ENCODE assay signal across 30 cellular contexts in the genomic region with DNA sequence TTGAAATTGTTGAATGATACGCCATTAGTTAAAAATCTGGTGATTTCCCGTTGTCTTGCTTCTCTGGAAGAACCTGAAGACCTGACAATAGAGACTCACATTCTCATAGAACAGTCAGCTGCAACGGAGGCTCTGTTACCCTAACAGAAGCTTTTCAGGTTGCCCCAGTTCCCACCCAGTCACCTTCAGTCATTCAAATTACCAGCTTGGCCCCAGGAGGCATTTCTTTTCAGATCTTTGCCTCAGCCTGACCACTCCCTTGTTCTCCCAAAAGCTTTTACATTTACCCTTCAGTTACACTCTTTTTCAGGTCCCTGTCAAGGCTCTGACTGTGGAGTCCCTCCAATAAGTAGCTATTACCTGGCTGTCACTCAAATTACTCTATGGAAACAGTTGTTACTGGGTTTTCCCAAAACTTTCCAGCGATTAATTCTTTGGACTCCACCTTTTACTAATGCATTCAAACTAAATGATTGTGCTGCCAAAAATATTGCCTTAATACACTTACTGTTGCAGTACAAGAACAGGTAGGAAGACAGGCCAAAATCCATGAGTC.
DNase-seq lines count a peak whose midpoint lies in the region; ATAC-seq, FAIRE-seq and TF ChIP-seq lines count a peak whose summit lies in the region.
"Had no signal": no experiment of that assay in that cellular context is flagged by ENCODE, and none has a peak within 500 bp of the region (broad histone marks: within the 10 kb centered on the region; RNA-seq: fewer than 3 reads in every experiment).

No MANE protein-coding gene starts in this region.

- H3K36me3 ChIP-seq in HUES64 (ENCODE audit: insufficient read depth, low read length) (no peaks in the 10 kb centered on the region), ectodermal cell (ENCODE audit: control insufficient read depth, insufficient read depth, low read length) (no peaks in the 10 kb centered on the region), Caco-2 (ENCODE audit: control insufficient read depth, insufficient read depth, low read length) (no peaks in the 10 kb centered on the region), mucosa of descending colon (ENCODE audit: low read depth) (no peaks in the 10 kb centered on the region)
- H3K36me3 ChIP-seq: BLaER1, left lung had no signal

- intact Hi-C loops in Caco-2 (cut with micrococcal nuclease; ENCODE audit: unreplicated experiment) (no loop called here), mucosa of descending colon (cut with DNase I, micrococcal nuclease) (no loop called here)

- H3K4me1 Mint-ChIP-seq in Caco-2 (ENCODE audit: low read depth, unreplicated experiment): peaks cover 7% of the 10 kb centered on the region
- H3K4me1 Mint-ChIP-seq: activated CD4-positive, alpha-beta T cell treated with anti-CD3 and anti-CD28 coated beads, Interleukin-2, amount 10 ng/mL, durations not matched to agents 7 days and 5 days; activated naive CD4-positive, alpha-beta T cell treated with anti-CD3 and anti-CD28 coated beads, Interleukin-2, amount 10 ng/mL, durations not matched to agents 7 days and 5 days; immature natural killer cell had no signal

- DNase-seq in GM18507 (ENCODE audit: extremely low spot score, insufficient read length, low read depth) (no peak), islet precursor cell (peak; percentile 58), NCI-H1930 (lab: John Stamatoyannopoulos, UW) (no peak), Caco-2 (no peak), mucosa of descending colon (no peak)
- DNase-seq in activated naive CD4-positive, alpha-beta T cell treated with anti-CD3 and anti-CD28 coated beads, Interleukin-2, amount 50 U/mL, for 72 hours (ENCODE audit: low spot score in 2 of 2): no peak
- DNase-seq: activated CD4-positive, alpha-beta T cell treated with anti-CD3 and anti-CD28 coated beads, Interleukin-2, amount 10 ng/mL, durations not matched to agents 7 days and 5 days; activated naive CD4-positive, alpha-beta T cell treated with anti-CD3 and anti-CD28 coated beads, Interleukin-2, amount 10 ng/mL, durations not matched to agents 7 days and 5 days; caudate nucleus; COR-L47; dermis blood vessel endothelial cell; DMS79 treated with DMSO at 0.1 percent for 48 hours; GOT3; immature natural killer cell; IMR-90; left lung; mesendoderm; NCI-H1048; NCI-H187; NCI-H526; nucleus accumbens; psoas muscle; stimulated activated CD8-positive, alpha-beta memory T cell treated with anti-CD3 and anti-CD28 coated beads, Interleukin-4, amount 100 ng/mL, for 48 hours; T-helper 2 cell had no signal

- H3K4me3 ChIP-seq in HUES64 (ENCODE audit: low read length) (no peak overlapping the region), ectodermal cell (ENCODE audit: insufficient read depth, low read depth, low read length) (no peak overlapping the region), Caco-2 (ENCODE audit: low read depth, low read length) (no peak overlapping the region), mucosa of descending colon (no peak overlapping the region)
- H3K4me3 ChIP-seq: BLaER1, left lung, psoas muscle, SK-N-MC had no signal

- H3K27me3 ChIP-seq in HUES64 (ENCODE audit: insufficient read depth, low read length): no peaks in the 10 kb centered on the region; the same call in 1 of the 2 replicates
- no peaks in the 10 kb centered on the region for H3K27me3 ChIP-seq in ectodermal cell (ENCODE audit: control insufficient read depth, insufficient read depth, low read length, poor library complexity, severe bottlenecking)
- no peaks in the 10 kb centered on the region for H3K27me3 ChIP-seq in Caco-2 (replicated peaks; ENCODE audit: control insufficient read depth, insufficient read depth, low read length)
- H3K27me3 ChIP-seq: left lung had no signal

- H3K27me3 Mint-ChIP-seq in Caco-2 (ENCODE audit: insufficient read depth, unreplicated experiment): no peaks in the 10 kb centered on the region
- H3K27me3 Mint-ChIP-seq: activated naive CD4-positive, alpha-beta T cell treated with anti-CD3 and anti-CD28 coated beads, Interleukin-2, amount 10 ng/mL, durations not matched to agents 7 days and 5 days had no signal

- no peak overlapping the region for H3K9ac ChIP-seq in HUES64 (ENCODE audit: low read depth, low read length)
- H3K9ac ChIP-seq: BLaER1 had no signal

- no peak for ATAC-seq in activated naive CD4-positive, alpha-beta T cell treated with anti-CD3 and anti-CD28 coated beads, Interleukin-2, amount 50 U/mL, for 72 hours
- ATAC-seq in mucosa of descending colon: no peak
- ATAC-seq: left lung, psoas muscle had no signal

- 7% methylated on average over 4 of the region's 4 CpGs for WGBS in HUES64
- 0 to 7% methylated on average over 3 to 4 of the region's 4 CpGs for WGBS in ectodermal cell, 2 experiments

- TF ChIP-seq CTCF in Caco-2 (IDR thresholded peaks at IDR 0.05; ENCODE audit: insufficient read depth in 1 of 2, low read depth in 1 of 2, low read length in 1 of 2, severe bottlenecking in 1 of 2, unreplicated experiment in 1 of 2) (no peak), mucosa of descending colon (IDR thresholded peaks at IDR 0.05) (no peak)

- H3K27ac Mint-ChIP-seq in activated naive CD4-positive, alpha-beta T cell treated with anti-CD3 and anti-CD28 coated beads, Interleukin-2, amount 50 U/mL, for 72 hours: no peak overlapping the region
- H3K27ac Mint-ChIP-seq in Caco-2 (ENCODE audit: unreplicated experiment): no peak overlapping the region
- H3K27ac Mint-ChIP-seq: activated CD4-positive, alpha-beta T cell treated with anti-CD3 and anti-CD28 coated beads, Interleukin-2, amount 10 ng/mL, durations not matched to agents 7 days and 5 days; activated naive CD4-positive, alpha-beta T cell treated with anti-CD3 and anti-CD28 coated beads, Interleukin-2, amount 10 ng/mL, durations not matched to agents 7 days and 5 days; immature natural killer cell had no signal

- CTCF ChIA-PET in Caco-2 (lab: Charles Lee): no interaction called here

- no TSS peak for BruUV-seq in Caco-2 (replicated peaks; lab: Mats Ljungman, UMichigan)

- H3K4me3 Mint-ChIP-seq in Caco-2 (ENCODE audit: unreplicated experiment): no peak overlapping the region
- H3K4me3 Mint-ChIP-seq: activated CD4-positive, alpha-beta T cell treated with anti-CD3 and anti-CD28 coated beads, Interleukin-2, amount 10 ng/mL, durations not matched to agents 7 days and 5 days; activated naive CD4-positive, alpha-beta T cell treated with anti-CD3 and anti-CD28 coated beads, Interleukin-2, amount 10 ng/mL, durations not matched to agents 7 days and 5 days; immature natural killer cell; type B pancreatic cell had no signal

- no peaks in the 10 kb centered on the region for H3K9me3 Mint-ChIP-seq in activated naive CD4-positive, alpha-beta T cell treated with anti-CD3 and anti-CD28 coated beads, Interleukin-2, amount 50 U/mL, for 72 hours
- no peaks in the 10 kb centered on the region for H3K9me3 Mint-ChIP-seq in Caco-2 (ENCODE audit: unreplicated experiment)
- H3K9me3 Mint-ChIP-seq: activated CD4-positive, alpha-beta T cell treated with anti-CD3 and anti-CD28 coated beads, Interleukin-2, amount 10 ng/mL, durations not matched to agents 7 days and 5 days; activated naive CD4-positive, alpha-beta T cell treated with anti-CD3 and anti-CD28 coated beads, Interleukin-2, amount 10 ng/mL, durations not matched to agents 7 days and 5 days; type B pancreatic cell had no signal

- H3K9me3 ChIP-seq in HUES64 (ENCODE audit: insufficient read depth, low read depth, low read length) (no peaks in the 10 kb centered on the region), ectodermal cell (ENCODE audit: control insufficient read depth, low read length) (no peaks in the 10 kb centered on the region), Caco-2 (no peaks in the 10 kb centered on the region), mucosa of descending colon (no peaks in the 10 kb centered on the region)
- H3K9me3 ChIP-seq: BLaER1, left lung, psoas muscle had no signal

- peak overlapping the region; percentile 37; the same call in 1 of the 2 replicates for H3K27ac ChIP-seq in HUES64 (ENCODE audit: low read depth, low read length)
- peak overlapping the region; percentile 42 for H3K27ac ChIP-seq in ectodermal cell (ENCODE audit: insufficient read depth, low read depth, low read length, poor library complexity, severe bottlenecking)
- H3K27ac ChIP-seq: BLaER1, left lung, psoas muscle, RWPE1, SK-N-MC had no signal

- FAIRE-seq in GM18507 (lab: Jason Lieb, UNC): peak; percentile 47

- no peaks in the 10 kb centered on the region for H3K36me3 Mint-ChIP-seq in activated naive CD4-positive, alpha-beta T cell treated with anti-CD3 and anti-CD28 coated beads, Interleukin-2, amount 50 U/mL, for 72 hours
- H3K36me3 Mint-ChIP-seq in Caco-2 (ENCODE audit: insufficient read depth, unreplicated experiment): peaks cover 18% of the 10 kb centered on the region
- H3K36me3 Mint-ChIP-seq: activated naive CD4-positive, alpha-beta T cell treated with anti-CD3 and anti-CD28 coated beads, Interleukin-2, amount 10 ng/mL, durations not matched to agents 7 days and 5 days; immature natural killer cell; type B pancreatic cell had no signal

- POLR2A ChIA-PET in Caco-2 (lab: Charles Lee): no interaction called here

- peaks cover 39% of the 10 kb centered on the region for H3K4me1 ChIP-seq in HUES64 (ENCODE audit: insufficient read depth, low read length)
- peaks cover 22% of the 10 kb centered on the region for H3K4me1 ChIP-seq in ectodermal cell (ENCODE audit: control insufficient read depth, insufficient read depth, low read length)
- H3K4me1 ChIP-seq in Caco-2: no peaks in the 10 kb centered on the region
- no peaks in the 10 kb centered on the region for H3K4me1 ChIP-seq in mucosa of descending colon (ENCODE audit: low read depth)
- H3K4me1 ChIP-seq: left lung, psoas muscle had no signal
